ENCODE assay signal across 24 cellular contexts in the genomic region with DNA sequence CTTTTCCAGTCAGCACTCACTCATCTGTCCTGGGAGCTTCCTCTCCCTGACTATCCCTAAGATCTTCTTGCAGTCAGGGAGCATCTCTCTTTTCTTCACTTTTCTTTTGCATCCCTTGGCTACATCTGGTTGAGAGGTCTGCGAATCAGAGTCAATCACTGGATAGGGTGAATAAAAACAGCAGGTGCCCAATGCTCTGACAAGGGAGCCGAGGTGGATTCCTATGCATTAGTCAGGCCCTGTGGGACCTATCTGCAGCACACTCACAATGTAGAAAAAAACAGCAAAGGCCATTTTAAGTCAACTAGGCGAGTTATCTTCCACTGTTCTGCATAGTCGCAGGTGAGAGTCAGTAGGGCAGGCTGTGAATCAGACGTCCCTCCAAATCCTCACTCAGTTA. TPM values are rescaled to one million over a fixed set of nuclear protein-coding genes. Genes with fewer than 3 reads are reported as not detected.
DNase-seq lines count a peak whose midpoint lies in the region; ATAC-seq and TF ChIP-seq lines count a peak whose summit lies in the region.
"Had no signal": no experiment of that assay in that cellular context is flagged by ENCODE, and none has a peak within 500 bp of the region (broad histone marks: within the 10 kb centered on the region; RNA-seq: fewer than 3 reads in every experiment).

No MANE protein-coding gene starts in this region.

- H3K4me3 ChIP-seq in choroid plexus epithelial cell (ENCODE audit: low read depth, low read length) = no peak overlapping the region
- H3K4me3 ChIP-seq in lower leg skin (ENCODE audit: low read depth, poor library complexity, severe bottlenecking) = no peak overlapping the region
- H3K4me3 ChIP-seq: BLaER1 treated with 17β-estradiol and CSF1 and Interleukin-3, amounts not matched to agents 10 nM and 100 nM; MG63; Peyer's patch had no signal

- H3K4me1 Mint-ChIP-seq in osteocyte (ENCODE audit: unreplicated experiment) = peaks cover 51% of the 10 kb centered on the region

- 89 to 96% methylated on average over 5 of the region's 5 CpGs for WGBS in lower leg skin, 2 donors

- DNase-seq in ELR (ENCODE audit: low read depth) (peak; percentile 12), NCI-H226 (peak; percentile 19), choroid plexus epithelial cell (ENCODE audit: low read depth) (peak; percentile 45), osteocyte (ENCODE audit: extremely low spot score, unreplicated experiment) (no peak), Right ventricle myocardium inferior (ENCODE audit: missing footprints) (no peak), NCI-H1436 (lab: John Stamatoyannopoulos, UW) (no peak), lower leg skin (ENCODE audit: low spot score in 2 of 2) (no peak), SW 1271 (lab: John Stamatoyannopoulos, UW) (no peak)
- DNase-seq: CD8-positive, alpha-beta memory T cell; H7; Karpas-422; MG63; NCI-H1092; NCI-H2081; NCI-H2171 treated with DMSO at 0.1 percent for 48 hours; NCI-H446 treated with DMSO at 0.1 percent for 48 hours; NCI-H69; Peyer's patch; SHP77; SK-N-SH had no signal

- intact Hi-C loops in Right ventricle myocardium inferior (cut with DNase I) = loop anchor here (10.0 kb wide), 1 partner anchor 335 kb away; no protein-coding TSS in a partner anchor
- intact Hi-C loops in lower leg skin (cut with DNase I; ENCODE audit: low total_unique reads) = no loop called here

- H3K27me3 Mint-ChIP-seq in osteocyte (ENCODE audit: unreplicated experiment) = no peaks in the 10 kb centered on the region

- peaks cover 38% of the 10 kb centered on the region for H3K36me3 Mint-ChIP-seq in osteocyte (ENCODE audit: unreplicated experiment)
- H3K36me3 Mint-ChIP-seq: CD8-positive, alpha-beta memory T cell; IgD-negative memory B cell had no signal

- no peaks in the 10 kb centered on the region for H3K9me3 Mint-ChIP-seq in osteocyte (ENCODE audit: unreplicated experiment)
- H3K9me3 Mint-ChIP-seq: CD8-positive, alpha-beta memory T cell had no signal

- no peak for ATAC-seq in Right ventricle myocardium inferior

- TF ChIP-seq CTCF in choroid plexus epithelial cell (conservative IDR thresholded peaks at IDR 0.05; ENCODE audit: low read depth, low read length) (no peak), osteocyte (IDR thresholded peaks at IDR 0.05) (no peak), lower leg skin (IDR thresholded peaks at IDR 0.05) (no peak)

- peak overlapping the region; percentile 27 for H3K27ac Mint-ChIP-seq in osteocyte (ENCODE audit: unreplicated experiment)
- H3K27ac Mint-ChIP-seq: CD8-positive, alpha-beta memory T cell; IgD-negative memory B cell had no signal

- no peak overlapping the region for H3K4me3 Mint-ChIP-seq in osteocyte (ENCODE audit: unreplicated experiment)
- H3K4me3 Mint-ChIP-seq: CD8-positive, alpha-beta memory T cell; IgD-negative memory B cell had no signal

- TF ChIP-seq POLR2A in lower leg skin (IDR thresholded peaks at IDR 0.05) = no peak

RNA-seq across cellular contexts. Expression of gene DZIP1L, which starts 35.5 kb away (rescaled TPM):
- total RNA-seq in osteocyte = 21.9 and 23.4 TPM in 2 replicates
- 3.8 TPM for total RNA-seq in Right ventricle myocardium inferior
- 10 to 100 TPM; 10.9 to 45.0 (median 16.4) TPM for total RNA-seq in lower leg skin
- total RNA-seq: HT-29 had no signal

RNA-seq across cellular contexts. Expression of gene A4GNT, which starts 52.3 kb away (rescaled TPM):
- total RNA-seq in osteocyte (not detected in 2 replicates), Right ventricle myocardium inferior (not detected), lower leg skin (not detected)
- total RNA-seq: A673; CD8-positive, alpha-beta memory T cell; H7; HT-29; Peyer's patch had no signal

Comparison
In these comparisons a context has a peak if more than half of its experiments do, and no peak if none do; other contexts are left out.
1. DNase-seq: peak in ELR (single experiment), NCI-H226 (single experiment) and choroid plexus epithelial cell (single experiment); none in osteocyte (single experiment), Right ventricle myocardium inferior (single experiment), NCI-H1436 (single experiment), lower leg skin (0 of 2) and SW 1271 (0 of 2).